8 cellular contexts compared by ENCODE assay signal in genomic region chr6:3457710-3458605, GRCh38. TPM values are rescaled to one million over a fixed set of nuclear protein-coding genes. Genes with fewer than 3 reads are reported as not detected.
DNase-seq lines count a peak whose midpoint lies in the region; ATAC-seq and TF ChIP-seq lines count a peak whose summit lies in the region.

No MANE protein-coding gene starts in this region.

- H3K4me3 Mint-ChIP-seq in Calu3 (ENCODE audit: low read depth, unreplicated experiment) (peak overlapping the region; percentile 71), neural crest cell (peak overlapping the region; percentile 91)
- H3K4me3 Mint-ChIP-seq in activated T-cell treated with anti-CD3 and anti-CD28 coated beads, Interleukin-2, amount 50 U/mL, for 72 hours, result peak overlapping the region; percentile 74 to 87

- H3K27me3 Mint-ChIP-seq in Calu3 (ENCODE audit: unreplicated experiment) (peaks cover 16% of the 10 kb centered on the region), neural crest cell (ENCODE audit: low read depth) (peaks cover 5% of the 10 kb centered on the region)
- peaks cover 26% of the 10 kb centered on the region for H3K27me3 Mint-ChIP-seq in activated T-cell treated with anti-CD3 and anti-CD28 coated beads, Interleukin-2, amount 50 U/mL, for 72 hours (ENCODE audit: low read depth)

- H3K27me3 ChIP-seq in foreskin keratinocyte, result peaks cover 36% of the 10 kb centered on the region

- H3K9me3 Mint-ChIP-seq in Calu3 (ENCODE audit: low read depth, unreplicated experiment) (no peaks in the 10 kb centered on the region), neural crest cell (peaks cover 4% of the 10 kb centered on the region)
- no peaks in the 10 kb centered on the region for H3K9me3 Mint-ChIP-seq in activated T-cell treated with anti-CD3 and anti-CD28 coated beads, Interleukin-2, amount 50 U/mL, for 72 hours

- intact Hi-C loops in Calu3 (cut with micrococcal nuclease; ENCODE audit: unreplicated experiment), result loop anchor here (5.0 kb wide), 1 partner anchor 46 kb away; no protein-coding TSS in a partner anchor

- peaks cover 7% of the 10 kb centered on the region for H3K36me3 Mint-ChIP-seq in Calu3 (ENCODE audit: insufficient read depth, unreplicated experiment)
- no peaks in the 10 kb centered on the region for H3K36me3 Mint-ChIP-seq in activated T-cell treated with anti-CD3 and anti-CD28 coated beads, Interleukin-2, amount 50 U/mL, for 72 hours (ENCODE audit: insufficient read depth in 2 of 2)
- H3K36me3 Mint-ChIP-seq in neural crest cell (ENCODE audit: low read depth), result no peaks in the 10 kb centered on the region

- ATAC-seq in activated T-cell treated with anti-CD3 and anti-CD28 coated beads, Interleukin-2, amount 50 U/mL, for 72 hours (replicated peaks in 1 of 2), result no peak
- peak; percentile 29 for ATAC-seq in foreskin keratinocyte
- ATAC-seq in GM21360 (IDR thresholded peaks at IDR 0.05; ENCODE audit: unreplicated experiment), result no peak
- no peak for ATAC-seq in GM18873 (IDR thresholded peaks at IDR 0.05; ENCODE audit: low FRiP score, unreplicated experiment)

- BruUV-seq in Calu3 (replicated peaks; lab: Mats Ljungman, UMichigan), result no TSS peak

- TF ChIP-seq CTCF in Calu3 (IDR thresholded peaks at IDR 0.05; ENCODE audit: unreplicated experiment) (no peak), foreskin keratinocyte (conservative IDR thresholded peaks at IDR 0.05) (no peak), neural crest cell (conservative IDR thresholded peaks at IDR 0.05) (no peak)

- H3K4me1 ChIP-seq in foreskin keratinocyte, result peaks cover 12% of the 10 kb centered on the region

- DNase-seq in Calu3 (no peak), NCI-H146 treated with DMSO at 0.1 percent for 48 hours (lab: John Stamatoyannopoulos, UW; ENCODE audit: unreplicated experiment) (peak; percentile 83), foreskin keratinocyte (peak in 1 of 2 donors; percentile 59), neural crest cell (ENCODE audit: low read depth, low spot score) (peak; percentile 26), A172 (ENCODE audit: low spot score) (no peak)
- peak in 1 of 2 donors; percentile 5 for DNase-seq in activated T-cell treated with anti-CD3 and anti-CD28 coated beads, Interleukin-2, amount 50 U/mL, for 72 hours

- CTCF ChIA-PET in Calu3 (lab: Charles Lee), result interaction anchor here (0.6 kb wide), 1 partner anchor 224 kb away, joined by 3 read pairs; no protein-coding TSS in a partner anchor

- H3K27ac Mint-ChIP-seq in Calu3 (ENCODE audit: unreplicated experiment) (peak overlapping the region; percentile 86), neural crest cell (ENCODE audit: unreplicated experiment) (peak overlapping the region; percentile 0)
- no peak overlapping the region for H3K27ac Mint-ChIP-seq in activated T-cell treated with anti-CD3 and anti-CD28 coated beads, Interleukin-2, amount 50 U/mL, for 72 hours

- no peak overlapping the region for H3K27ac ChIP-seq in foreskin keratinocyte

- H3K4me1 Mint-ChIP-seq in Calu3 (ENCODE audit: low read depth, unreplicated experiment) (peaks cover 9% of the 10 kb centered on the region), neural crest cell (peaks cover 29% of the 10 kb centered on the region)
- H3K4me1 Mint-ChIP-seq in activated T-cell treated with anti-CD3 and anti-CD28 coated beads, Interleukin-2, amount 50 U/mL, for 72 hours (ENCODE audit: low read depth), result peaks cover 9% of the 10 kb centered on the region

RNA-seq across cellular contexts. Expression of gene SLC22A23, which starts 1.1 kb away (rescaled TPM):
- total RNA-seq in Calu3 (2022) (3.9 and 4.3 TPM in 2 replicates), foreskin keratinocyte (2.2 and 2.8 TPM in 2 replicates), neural crest cell (12.5 and 14.6 TPM in 2 replicates)
- 1 to 10 TPM; 1.5 to 2.0 TPM for total RNA-seq in activated T-cell treated with anti-CD3 and anti-CD28 coated beads, Interleukin-2, amount 50 U/mL, for 72 hours
- 1.1 and 1.3 TPM in 2 replicates for polyA plus RNA-seq in foreskin keratinocyte
- 6.5 and 8.2 TPM in 2 replicates for total RNA-seq in A172 (2014; rRNA removed; shearing (Covaris generic))

Comparison
In these comparisons a context has a peak if more than half of its experiments do, and no peak if none do; other contexts are left out.
1. DNase-seq: peak in NCI-H146 treated with DMSO at 0.1 percent for 48 hours (single experiment) and neural crest cell (single experiment); none in Calu3 (single experiment) and A172 (single experiment).
2. Peak in every context shown above with its lines, with median percentiles within 50 percentile points of each other: H3K4me3 Mint-ChIP-seq.